In genomic region chr17:50445730-50446305, GRCh38 we compare ENCODE assay signal across 36 cellular contexts. TPM values are rescaled to one million over a fixed set of nuclear protein-coding genes. Genes with fewer than 3 reads are reported as not detected.
"Had no signal": no experiment of that assay in that cellular context is flagged by ENCODE, and none has a peak within 500 bp of the region (broad histone marks: within the 10 kb centered on the region; RNA-seq: fewer than 3 reads in every experiment).

No MANE protein-coding gene starts in this region.

- DNase-seq: activated B cell treated with CpG ODN at 0.5 μM for 24 hours; activated CD4-positive, alpha-beta T cell treated with anti-CD3 and anti-CD28 coated beads for 36 hours; activated CD4-positive, alpha-beta T cell treated with anti-CD3 and anti-CD28 coated beads, Interleukin-2, amount 50 U/mL, for 4 hours; activated effector memory CD4-positive, alpha-beta T cell treated with Interleukin-2 at 50 U/mL for 16 hours; activated naive CD4-positive, alpha-beta T cell treated with Interleukin-2 at 50 U/mL for 16 hours; activated T-cell treated with anti-CD3 and anti-CD28 coated beads for 4 hours; aorta; body of pancreas; cerebellar nuclear complex; effector CD8-positive, alpha-beta T cell; foreskin keratinocyte; heart right ventricle; kidney glomerular epithelial cell; mucosa of descending colon; ovary; retina; stimulated activated CD4-positive, alpha-beta T cell treated with anti-CD3 and anti-CD28 coated beads, Interleukin-12 subunit alpha, Interleukin-12 subunit beta, amount 100 ng/mL, for 4 hours; stimulated activated CD4-positive, alpha-beta T cell treated with anti-CD3 and anti-CD28 coated beads, Interleukin-4, amount 100 ng/mL, for 1 hour; stimulated activated naive CD8-positive, alpha-beta T cell treated with anti-CD3 and anti-CD28 coated beads, Interleukin-15, Interleukin-2, amounts not matched to agents 100 U/mL and 50 U/mL, for 24 hours; substantia nigra; T-helper 1 cell had no signal

- H3K9me3 Mint-ChIP-seq: activated B cell treated with CpG ODN at 0.5 μM for 24 hours; natural killer cell treated with Interleukin-12 subunit alpha and Interleukin-12 subunit beta and Interleukin-15 and Interleukin-18, amount 100 ng/mL, for 72 hours; T-helper 2 cell treated with Interferon-gamma antibody and Interleukin-4, amounts not matched to agents 5 μg/mL and 100 μg/mL, for 36 hours had no signal

- H3K36me3 ChIP-seq: adrenal gland, colonic mucosa, ovary had no signal

- H3K27ac Mint-ChIP-seq: activated B cell treated with CpG ODN at 0.5 μM for 24 hours; activated CD4-positive, alpha-beta T cell treated with anti-CD3 and anti-CD28 coated beads for 36 hours; activated naive CD8-positive, alpha-beta T cell; natural killer cell treated with Interleukin-12 subunit alpha and Interleukin-12 subunit beta and Interleukin-15 and Interleukin-18, amount 100 ng/mL, for 72 hours; T-helper 2 cell treated with Interferon-gamma antibody and Interleukin-4, amounts not matched to agents 5 μg/mL and 100 μg/mL, for 36 hours had no signal

- H3K4me3 ChIP-seq: adrenal gland, body of pancreas, colonic mucosa, heart right ventricle, mucosa of descending colon, ovary, skin epidermis had no signal

- H3K36me3 Mint-ChIP-seq: natural killer cell treated with Interleukin-12 subunit alpha and Interleukin-12 subunit beta and Interleukin-15 and Interleukin-18, amount 100 ng/mL, for 72 hours had no signal

- ATAC-seq: activated CD4-positive, alpha-beta T cell treated with anti-CD3 and anti-CD28 coated beads for 36 hours; body of pancreas; foreskin keratinocyte; heart right ventricle; left lobe of liver; mucosa of descending colon; natural killer cell treated with Interleukin-12 subunit alpha and Interleukin-12 subunit beta and Interleukin-15 and Interleukin-18, amount 100 ng/mL, for 72 hours; sciatic nerve; stimulated activated naive CD8-positive, alpha-beta T cell treated with anti-CD3 and anti-CD28 coated beads, Interleukin-15, Interleukin-2, amounts not matched to agents 100 U/mL and 50 U/mL, for 24 hours had no signal

- H3K27me3 ChIP-seq: adrenal gland, body of pancreas, colonic mucosa, foreskin keratinocyte, heart right ventricle, ovary had no signal

- H3K4me3 Mint-ChIP-seq: activated B cell treated with CpG ODN at 0.5 μM for 24 hours; activated CD4-positive, alpha-beta T cell treated with anti-CD3 and anti-CD28 coated beads for 36 hours; activated naive CD8-positive, alpha-beta T cell; natural killer cell treated with Interleukin-12 subunit alpha and Interleukin-12 subunit beta and Interleukin-15 and Interleukin-18, amount 100 ng/mL, for 72 hours; T-helper 2 cell treated with Interferon-gamma antibody and Interleukin-4, amounts not matched to agents 5 μg/mL and 100 μg/mL, for 36 hours had no signal

- H3K27ac ChIP-seq: body of pancreas, colonic mucosa, epithelial cell of prostate, foreskin keratinocyte, heart right ventricle, ovary, skin epidermis had no signal

- H3K4me1 Mint-ChIP-seq: activated B cell treated with CpG ODN at 0.5 μM for 24 hours; activated CD4-positive, alpha-beta T cell treated with anti-CD3 and anti-CD28 coated beads for 36 hours had no signal

- H3K9me3 ChIP-seq: adrenal gland, body of pancreas, colonic mucosa, heart right ventricle, mucosa of descending colon, ovary had no signal

- H3K27me3 Mint-ChIP-seq: activated B cell treated with CpG ODN at 0.5 μM for 24 hours; activated CD4-positive, alpha-beta T cell treated with anti-CD3 and anti-CD28 coated beads for 36 hours; activated naive CD8-positive, alpha-beta T cell; natural killer cell treated with Interleukin-12 subunit alpha and Interleukin-12 subunit beta and Interleukin-15 and Interleukin-18, amount 100 ng/mL, for 72 hours; progenitor cell of endocrine pancreas had no signal

RNA-seq across cellular contexts. Expression of gene CHAD, which starts 22.9 kb away (rescaled TPM):
- total RNA-seq: activated CD4-positive, alpha-beta T cell treated with anti-CD3 and anti-CD28 coated beads for 36 hours; dermis microvascular lymphatic vessel endothelial cell; fibroblast of lung; foreskin keratinocyte; glomerular endothelial cell; myocyte; natural killer cell treated with Interleukin-12 subunit alpha and Interleukin-12 subunit beta and Interleukin-15 and Interleukin-18, amount 100 ng/mL, for 72 hours; progenitor cell of endocrine pancreas; sciatic nerve had no signal
- polyA plus RNA-seq: fibroblast of lung, foreskin keratinocyte, urinary bladder had no signal
